1 cellular context compared by ENCODE assay signal in genomic region chr2:2727876-2728511, GRCh38.
TF ChIP-seq lines count a peak whose summit lies in the region.

No MANE protein-coding gene starts in this region.

TF ChIP-seq in H1, 55 proteins besides CTCF, POLR2A, EP300 and RAD21:
- no peak for TF ChIP-seq RXRA (IDR thresholded peaks at IDR 0.05; ENCODE audit: insufficient read depth, low read depth, low read length)
- TF ChIP-seq RBBP5 (IDR thresholded peaks at IDR 0.05; ENCODE audit: borderline replicate concordance, low read depth, low read length) = no peak
